Comparison of ENCODE assay signal across 8 cellular contexts in genomic region chr14:54348001-54348611, GRCh38. TPM values are rescaled to one million over a fixed set of nuclear protein-coding genes. Genes with fewer than 3 reads are reported as not detected.
DNase-seq lines count a peak whose midpoint lies in the region; ATAC-seq, FAIRE-seq and TF ChIP-seq lines count a peak whose summit lies in the region.

No MANE protein-coding gene starts in this region.

- H3K9me3 Mint-ChIP-seq in activated naive CD4-positive, alpha-beta T cell treated with anti-CD3 and anti-CD28 coated beads for 36 hours = no peaks in the 10 kb centered on the region

- H3K36me3 ChIP-seq in WERI-Rb-1 = no peaks in the 10 kb centered on the region
- H3K36me3 ChIP-seq in heart right ventricle = no peaks in the 10 kb centered on the region
- no peaks in the 10 kb centered on the region for H3K36me3 ChIP-seq in small intestine (ENCODE audit: control insufficient read depth in 2 of 2, insufficient read depth in 2 of 2, low read length in 2 of 2)

- DNase-seq in COLO668 (lab: John Stamatoyannopoulos, UW; ENCODE audit: unreplicated experiment) (peak; percentile 28), NCI-H2029 (lab: John Stamatoyannopoulos, UW) (peak; percentile 83), WERI-Rb-1 (peak; percentile 15), heart right ventricle (peak in 1 of 2 donors; percentile 32), small intestine (peak; percentile 73)
- DNase-seq in activated naive CD4-positive, alpha-beta T cell treated with anti-CD3 and anti-CD28 coated beads for 36 hours = no peak
- DNase-seq in activated CD4-positive, alpha-beta T cell treated with anti-CD3 and anti-CD28 coated beads for 1 hour = no peak

- H3K27ac ChIP-seq in WERI-Rb-1 = no peak overlapping the region
- peak overlapping the region in 4 of 10 donors; percentile 66 to 83 (median 80) for H3K27ac ChIP-seq in heart right ventricle
- H3K27ac ChIP-seq in small intestine (ENCODE audit: low read depth in 1 of 2, low read length in 1 of 2) = no peak overlapping the region

- CTCF ChIA-PET in activated naive CD4-positive, alpha-beta T cell treated with anti-CD3 and anti-CD28 coated beads for 36 hours (lab: Charles Lee) = interaction anchor here (0.6 to 2.5 kb wide), 36 partner anchors 8 to 1063 kb away, joined by 3 to 15 read pairs (median 4); no protein-coding TSS in a partner anchor

- H3K9me3 ChIP-seq in WERI-Rb-1 (ENCODE audit: severe bottlenecking) = no peaks in the 10 kb centered on the region
- peaks cover 0 to 9% (median 0%) of the 10 kb centered on the region in 11 donors for H3K9me3 ChIP-seq in heart right ventricle
- no peaks in the 10 kb centered on the region for H3K9me3 ChIP-seq in small intestine (ENCODE audit: control insufficient read depth, low read depth)

- H3K27me3 Mint-ChIP-seq in activated naive CD4-positive, alpha-beta T cell treated with anti-CD3 and anti-CD28 coated beads for 36 hours (ENCODE audit: low read depth) = peaks cover 18% of the 10 kb centered on the region

- no peaks in the 10 kb centered on the region for H3K36me3 Mint-ChIP-seq in activated naive CD4-positive, alpha-beta T cell treated with anti-CD3 and anti-CD28 coated beads for 36 hours (ENCODE audit: low read depth)

- H3K4me3 Mint-ChIP-seq in activated naive CD4-positive, alpha-beta T cell treated with anti-CD3 and anti-CD28 coated beads for 36 hours = no peak overlapping the region

- peaks cover 2% of the 10 kb centered on the region for H3K4me1 Mint-ChIP-seq in activated naive CD4-positive, alpha-beta T cell treated with anti-CD3 and anti-CD28 coated beads for 36 hours (ENCODE audit: low read depth)

- WGBS in heart right ventricle, 2 donors = 41 to 47% methylated on average over 5 of the region's 5 CpGs
- 18 to 34% (median 25%) methylated on average over 5 of the region's 5 CpGs for WGBS in small intestine, 3 donors

- H3K4me3 ChIP-seq in WERI-Rb-1 (ENCODE audit: low read depth, low read length) (no peak overlapping the region), heart right ventricle (no peak overlapping the region), small intestine (ENCODE audit: low read depth in 1 of 2, low read length in 2 of 2) (no peak overlapping the region)

- FAIRE-seq in small intestine (lab: Jason Lieb, UNC) = no peak

- H3K4me1 ChIP-seq in heart right ventricle = peaks cover 0 to 27% (median 21%) of the 10 kb centered on the region in 9 donors
- no peaks in the 10 kb centered on the region for H3K4me1 ChIP-seq in small intestine (ENCODE audit: control insufficient read depth in 2 of 2, insufficient read depth in 1 of 2, low read depth in 1 of 2, low read length in 1 of 2)

- intact Hi-C loops in heart right ventricle (cut with DNase I) = loop anchor here (2.0 to 10.0 kb wide), 9 partner anchors 163 to 1053 kb away; partner anchors contain the start of gene BMP4 (in 1 of the 10)
- intact Hi-C loops in activated naive CD4-positive, alpha-beta T cell treated with anti-CD3 and anti-CD28 coated beads for 36 hours (cut with micrococcal nuclease) = loop anchor here (1.0 to 10.0 kb wide), 6 partner anchors 173 to 1053 kb away; no protein-coding TSS in a partner anchor

- peak; percentile 68 for ATAC-seq in GM21576 (IDR thresholded peaks at IDR 0.05; ENCODE audit: unreplicated experiment)
- peak in 6 of 8 donors; percentile 41 to 57 (median 50) for ATAC-seq in heart right ventricle

- H3K27me3 ChIP-seq in WERI-Rb-1 (ENCODE audit: insufficient read depth, low read depth, severe bottlenecking) (no peaks in the 10 kb centered on the region), heart right ventricle (no peaks in the 10 kb centered on the region), small intestine (ENCODE audit: control insufficient read depth in 2 of 2, insufficient read depth in 2 of 2, low read length in 2 of 2) (no peaks in the 10 kb centered on the region)

- H3K27ac Mint-ChIP-seq in activated naive CD4-positive, alpha-beta T cell treated with anti-CD3 and anti-CD28 coated beads for 36 hours = no peak overlapping the region

- TF ChIP-seq CTCF in WERI-Rb-1 (IDR thresholded peaks at IDR 0.05; ENCODE audit: low read depth, low read length) (peak; percentile 57), heart right ventricle (IDR thresholded peaks at IDR 0.05) (peak; percentile 55 to 89 (median 75))

RNA-seq across cellular contexts. Expression of gene CDKN3, which starts 48.7 kb away (rescaled TPM):
- total RNA-seq in heart right ventricle = 10 to 100 TPM in 1 of 10 donors, 1 to 10 TPM in 9; 1.8 to 14.7 (median 4.2) TPM
- 1 to 10 TPM; 3.1 to 5.2 TPM for polyA plus RNA-seq in heart right ventricle
- 10 to 100 TPM in 2 of 3 donors, 1 to 10 TPM in 1; 2.2 to 56.3 (median 10.1) TPM for polyA plus RNA-seq in small intestine
- 100 to 1,000 TPM in 1 of 2 experiments, 10 to 100 TPM in 1; 96.5 to 101 TPM for total RNA-seq in activated naive CD4-positive, alpha-beta T cell treated with anti-CD3 and anti-CD28 coated beads for 36 hours

Comparison
In these comparisons a context has a peak if more than half of its experiments do, and no peak if none do; other contexts are left out.
1. DNase-seq: peak in COLO668 (single experiment), NCI-H2029 (single experiment), WERI-Rb-1 (single experiment) and small intestine (single experiment); none in activated naive CD4-positive, alpha-beta T cell treated with anti-CD3 and anti-CD28 coated beads for 36 hours (single experiment) and activated CD4-positive, alpha-beta T cell treated with anti-CD3 and anti-CD28 coated beads for 1 hour (single experiment).
2. RNA of gene CDKN3, which starts 48.7 kb away (total RNA-seq): 96.5 to 101 TPM in activated naive CD4-positive, alpha-beta T cell treated with anti-CD3 and anti-CD28 coated beads for 36 hours; 1.8 to 14.7 TPM in heart right ventricle; every median in the first group is over 4 times any median in the second.